ENCODE assay signal across 9 cellular contexts in genomic region chr17:27466376-27466747, GRCh38. TPM values are rescaled to one million over a fixed set of nuclear protein-coding genes. Genes with fewer than 3 reads are reported as not detected.
A peak's percentile ranks its signal among the peaks of the same experiment; 100 is the strongest.
DNase-seq lines count a peak whose midpoint lies in the region; ATAC-seq and TF ChIP-seq lines count a peak whose summit lies in the region.
"Had no signal": no experiment of that assay in that cellular context is flagged by ENCODE, and none has a peak within 500 bp of the region (broad histone marks: within the 10 kb centered on the region; RNA-seq: fewer than 3 reads in every experiment).

No MANE protein-coding gene starts in this region.

- H3K9ac ChIP-seq in OCI-LY3 (ENCODE audit: low read length) = no peak overlapping the region
- peak overlapping the region; percentile 50; the same call in 1 of the 2 replicates for H3K9ac ChIP-seq in iPS-20b (ENCODE audit: low read depth, low read length)

- H2AFZ ChIP-seq in OCI-LY3 (ENCODE audit: low read depth, low read length) = no peak overlapping the region

- DNase-seq in suprapubic skin (ENCODE audit: low spot score in 2 of 2) (no peak), DMS114 treated with DMSO at 0.1 percent for 48 hours (lab: John Stamatoyannopoulos, UW; ENCODE audit: unreplicated experiment) (no peak)
- DNase-seq in stimulated activated CD4-positive, alpha-beta T cell treated with anti-CD3 and anti-CD28 coated beads, Interleukin-4, amount 100 ng/mL, for 1 hour = no peak
- DNase-seq: IMR-90 had no signal

- H3K27me3 ChIP-seq in OCI-LY3 (ENCODE audit: low read depth, low read length) (peaks cover 33% of the 10 kb centered on the region), iPS-20b (ENCODE audit: insufficient read depth, low read length) (no peaks in the 10 kb centered on the region), suprapubic skin (no peaks in the 10 kb centered on the region)

- no peaks in the 10 kb centered on the region for H3K79me2 ChIP-seq in OCI-LY3 (ENCODE audit: low read length)

- TF ChIP-seq CTCF in OCI-LY3 (IDR thresholded peaks at IDR 0.05; ENCODE audit: low read depth, low read length) (no peak), suprapubic skin (IDR thresholded peaks at IDR 0.05) (no peak)

- H3K27ac ChIP-seq in OCI-LY3 (ENCODE audit: low read length) (no peak overlapping the region), iPS-20b (ENCODE audit: low read length) (peak overlapping the region; percentile 81), suprapubic skin (no peak overlapping the region)

- H3K9me3 ChIP-seq in OCI-LY3 (ENCODE audit: insufficient read depth, low read length) = no peaks in the 10 kb centered on the region
- H3K9me3 ChIP-seq in iPS-20b (ENCODE audit: insufficient read depth, low read depth, low read length) = no peaks in the 10 kb centered on the region
- no peaks in the 10 kb centered on the region for H3K9me3 ChIP-seq in suprapubic skin

- WGBS in suprapubic skin = 73% methylated on average over 3 of the region's 3 CpGs

- H3K36me3 ChIP-seq in OCI-LY3 (replicated peaks; ENCODE audit: low read depth, low read length) (no peaks in the 10 kb centered on the region), iPS-20b (ENCODE audit: insufficient read depth, low read depth, low read length) (no peaks in the 10 kb centered on the region), suprapubic skin (no peaks in the 10 kb centered on the region)

- H3K4me1 ChIP-seq in OCI-LY3 (ENCODE audit: low read length) = peaks cover 19% of the 10 kb centered on the region
- H3K4me1 ChIP-seq in iPS-20b (ENCODE audit: insufficient read depth, low read length) = peaks cover 40% of the 10 kb centered on the region
- peaks cover 25% of the 10 kb centered on the region for H3K4me1 ChIP-seq in suprapubic skin

- no peak for TF ChIP-seq POLR2A in suprapubic skin (IDR thresholded peaks at IDR 0.05)

- H4K20me1 ChIP-seq in OCI-LY3 (ENCODE audit: insufficient read depth, low read length) = peaks cover 5% of the 10 kb centered on the region; the same call in 1 of the 2 replicates

- peak overlapping the region; percentile 14; the same call in 1 of the 2 replicates for H3K4me3 ChIP-seq in GM08714 (ENCODE audit: low read length)
- H3K4me3 ChIP-seq in OCI-LY3 (ENCODE audit: low read length) = peak overlapping the region; percentile 50
- H3K4me3 ChIP-seq in iPS-20b (ENCODE audit: low read length) = no peak overlapping the region
- no peak overlapping the region for H3K4me3 ChIP-seq in suprapubic skin

- peak overlapping the region; percentile 46 for H3K4me2 ChIP-seq in OCI-LY3 (ENCODE audit: low read length)

- no peak for TF ChIP-seq EP300 in suprapubic skin (IDR thresholded peaks at IDR 0.05)

- peak; percentile 1 for ATAC-seq in GM21717 (IDR thresholded peaks at IDR 0.05; ENCODE audit: unreplicated experiment)
- ATAC-seq in GM18861 (IDR thresholded peaks at IDR 0.05; ENCODE audit: unreplicated experiment) = no peak

RNA-seq across cellular contexts. Expression of gene KSR1, which starts 10.1 kb away (rescaled TPM):
- 10 to 100 TPM; 38.1 to 54.0 (median 49.5) TPM for total RNA-seq in suprapubic skin

Comparison
In these comparisons a context has a peak if more than half of its experiments do, and no peak if none do; other contexts are left out.
1. H3K4me3 ChIP-seq: peak in GM08714 (single experiment) and OCI-LY3 (single experiment); none in iPS-20b (single experiment) and suprapubic skin (single experiment).